In genomic region chr2:62197609-62198236, GRCh38 we compare ENCODE assay signal across 8 cellular contexts. TPM values are rescaled to one million over a fixed set of nuclear protein-coding genes. Genes with fewer than 3 reads are reported as not detected.
A peak's percentile ranks its signal among the peaks of the same experiment; 100 is the strongest.
DNase-seq lines count a peak whose midpoint lies in the region; ATAC-seq, FAIRE-seq and TF ChIP-seq lines count a peak whose summit lies in the region.

No MANE protein-coding gene starts in this region.

- H3K4me1 ChIP-seq in OCI-LY1 (ENCODE audit: insufficient read depth, low read length, severe bottlenecking) (peaks cover 77% of the 10 kb centered on the region), K562 (replicated peaks in 1 of 2; ENCODE audit: control insufficient read depth in 2 of 2, insufficient read depth in 2 of 2, low read length in 2 of 2) (peaks cover 31 to 44% of the 10 kb centered on the region in 2 experiments), iPS-20b (ENCODE audit: insufficient read depth, low read length) (peaks cover 33% of the 10 kb centered on the region), skeletal muscle tissue (ENCODE audit: control insufficient read depth in 3 of 3, insufficient read depth in 3 of 3, low read length in 3 of 3) (peaks cover 12 to 27% (median 15%) of the 10 kb centered on the region in 3 donors)

- H2AFZ ChIP-seq in OCI-LY1 (ENCODE audit: low read length) (no peak overlapping the region), K562 (ENCODE audit: low read depth, low read length) (no peak overlapping the region)

- no peaks in the 10 kb centered on the region for H3F3A ChIP-seq in OCI-LY1 (ENCODE audit: insufficient read depth, low read length)

- WGBS in K562 (ENCODE audit: insufficient coverage, low coverage, missing lambda C conversion rate), result 0% methylated on average over 19 of the region's 20 CpGs

- H3K27me3 ChIP-seq in GM06990 (replicated peaks; ENCODE audit: control insufficient read depth, insufficient read depth, low read length) (no peaks in the 10 kb centered on the region), OCI-LY1 (ENCODE audit: insufficient read depth, low read length) (no peaks in the 10 kb centered on the region), K562 (ENCODE audit: control insufficient read depth in 2 of 2, insufficient read depth in 2 of 2, low read length in 2 of 2) (no peaks in the 10 kb centered on the region), iPS-20b (ENCODE audit: insufficient read depth, low read length) (no peaks in the 10 kb centered on the region), skeletal muscle tissue (ENCODE audit: control insufficient read depth in 3 of 3, insufficient read depth in 3 of 3, low read length in 3 of 3) (no peaks in the 10 kb centered on the region)

- CTCF ChIA-PET in K562 (lab: Yijun Ruan, JAX; ENCODE audit: low intra/inter-chr PET ratio), result interaction anchor here (0.6 kb wide), 1 partner anchor 1857 kb away, joined by 3 read pairs; no protein-coding TSS in a partner anchor

- no peaks in the 10 kb centered on the region for H3K9me2 ChIP-seq in OCI-LY1 (ENCODE audit: low read depth, low read length)

- H3K79me2 ChIP-seq in OCI-LY1 (ENCODE audit: insufficient read depth, low read length) (peaks cover 65% of the 10 kb centered on the region), K562 (ENCODE audit: control insufficient read depth, insufficient read depth, low read length) (peaks cover 68% of the 10 kb centered on the region)

- H4K20me1 ChIP-seq in OCI-LY1 (ENCODE audit: insufficient read depth, low read length) (peaks cover 4% of the 10 kb centered on the region; the same call in 1 of the 2 replicates), K562 (replicated peaks; ENCODE audit: control insufficient read depth, insufficient read depth, low read length) (peaks cover 31% of the 10 kb centered on the region)

- TF ChIP-seq EP300 in K562 (IDR thresholded peaks at IDR 0.05; ENCODE audit: low read length), result no peak

- TF ChIP-seq CTCF in GM06990 (IDR thresholded peaks at IDR 0.05; ENCODE audit: insufficient read depth, low read length, poor library complexity, severe bottlenecking), result no peak
- TF ChIP-seq CTCF in OCI-LY1 (IDR thresholded peaks at IDR 0.05; ENCODE audit: low read length), result no peak
- TF ChIP-seq CTCF in K562 (IDR thresholded peaks at IDR 0.05 in 2 of 3, conservative IDR thresholded peaks at IDR 0.05 in 1 of 3; ENCODE audit: insufficient read depth in 2 of 3, low read depth in 1 of 3, low read length in 3 of 3), result no peak

- H3K4me2 ChIP-seq in OCI-LY1 (ENCODE audit: low read length) (peak overlapping the region; percentile 92), K562 (ENCODE audit: insufficient read depth, low read length) (peak overlapping the region; percentile 73)

- H3K9ac ChIP-seq in OCI-LY1 (ENCODE audit: low read length) (peak overlapping the region; percentile 99), K562 (ENCODE audit: insufficient read depth in 1 of 2, low read depth in 2 of 2, low read length in 2 of 2) (peak overlapping the region; percentile 63 to 91), iPS-20b (ENCODE audit: low read depth, low read length) (peak overlapping the region; percentile 53; the same call in 1 of the 2 replicates), skeletal muscle tissue (ENCODE audit: low read depth in 1 of 3, low read length in 3 of 3) (peak overlapping the region; percentile 2 to 83 (median 76))

- no peak for TF ChIP-seq POLR2A in K562 (conservative IDR thresholded peaks at IDR 0.05)

- in situ Hi-C loops in K562 (cut with MboI), result no loop called here

- intact Hi-C loops in K562 (cut with micrococcal nuclease), result loop anchor here (2.0 to 5.0 kb wide), 2 partner anchors 99 to 280 kb away; no protein-coding TSS in a partner anchor

- FAIRE-seq in K562 (lab: Jason Lieb, UNC), result no peak

- peaks cover 2% of the 10 kb centered on the region for H3K9me1 ChIP-seq in K562 (ENCODE audit: control insufficient read depth, insufficient read depth, low read length)

- H3K4me3 ChIP-seq in GM06990 (replicated peaks; ENCODE audit: low read depth, low read length), result peak overlapping the region; percentile 92
- H3K4me3 ChIP-seq in OCI-LY1 (ENCODE audit: low read depth, low read length, poor library complexity, severe bottlenecking), result peak overlapping the region; percentile 99
- peak overlapping the region; percentile 79 for H3K4me3 ChIP-seq in K562
- peak overlapping the region; percentile 89 for H3K4me3 ChIP-seq in iPS-20b (ENCODE audit: low read length)
- H3K4me3 ChIP-seq in skeletal muscle tissue (ENCODE audit: low read length in 3 of 3), result peak overlapping the region; percentile 82 to 85 (median 83)

- no peaks in the 10 kb centered on the region for H3K9me3 ChIP-seq in OCI-LY1 (ENCODE audit: low read length)
- no peaks in the 10 kb centered on the region for H3K9me3 ChIP-seq in K562 (replicated peaks; ENCODE audit: control insufficient read depth, insufficient read depth, low read depth, low read length)
- H3K9me3 ChIP-seq in iPS-20b (ENCODE audit: insufficient read depth, low read depth, low read length), result no peaks in the 10 kb centered on the region
- H3K9me3 ChIP-seq in skeletal muscle tissue (ENCODE audit: control insufficient read depth in 3 of 3, low read length in 3 of 3), result no peaks in the 10 kb centered on the region

- BruUV-seq in K562 (replicated peaks; lab: Mats Ljungman, UMichigan), result no TSS peak

- 0 out of 2 replicates have a peak, but pooled peaks cover 1% of the 10 kb centered on the region for H3K36me3 ChIP-seq in GM06990 (ENCODE audit: control insufficient read depth, insufficient read depth, low read length)
- peaks cover 16% of the 10 kb centered on the region; the same call in 1 of the 2 replicates for H3K36me3 ChIP-seq in OCI-LY1 (ENCODE audit: insufficient read depth, low read length)
- H3K36me3 ChIP-seq in K562 (ENCODE audit: control insufficient read depth, insufficient read depth, low read length), result no peaks in the 10 kb centered on the region
- H3K36me3 ChIP-seq in iPS-20b (ENCODE audit: insufficient read depth, low read depth, low read length), result no peaks in the 10 kb centered on the region; the same call in 1 of the 2 replicates
- H3K36me3 ChIP-seq in skeletal muscle tissue (ENCODE audit: control insufficient read depth in 3 of 3, insufficient read depth in 3 of 3, low read length in 3 of 3), result no peaks in the 10 kb centered on the region

- peak; percentile 53 for DNase-seq in GM06990 (ENCODE audit: extremely low read depth, insufficient read length)
- DNase-seq in K562 (ENCODE audit: extremely low read depth in 1 of 4, low spot score in 3 of 4), result peak in 3 of 4 experiments; percentile 44 to 54 (median 50)

- 0 out of 4 replicates have a peak, but pooled peaks of 1 of the 2 experiments have one; percentile 0 for TF ChIP-seq RAD21 in K562 (CRISPR knock-in tag; conservative IDR thresholded peaks at IDR 0.05 in 1 of 2, IDR thresholded peaks at IDR 0.05 in 1 of 2)

- POLR2A ChIA-PET in K562 (lab: Yijun Ruan, JAX), result interaction anchor here (0.7 to 1.1 kb wide), 2 partner anchors 9 to 263 kb away, joined by 3 read pairs; no protein-coding TSS in a partner anchor

- peak overlapping the region; percentile 73 for H3K27ac ChIP-seq in OCI-LY1 (ENCODE audit: low read depth, low read length, poor library complexity, severe bottlenecking)
- H3K27ac ChIP-seq in K562 (ENCODE audit: extremely low read depth, low read depth, low read length), result peak overlapping the region; percentile 57
- no peak overlapping the region for H3K27ac ChIP-seq in iPS-20b (ENCODE audit: low read length)
- peak overlapping the region; percentile 53 for H3K27ac ChIP-seq in skeletal muscle tissue (ENCODE audit: low read depth, low read length)

- peak; percentile 57 for ATAC-seq in K562
- ATAC-seq in HG02610 (IDR thresholded peaks at IDR 0.05; ENCODE audit: unreplicated experiment), result no peak
- ATAC-seq in GM19324 (IDR thresholded peaks at IDR 0.05; ENCODE audit: low FRiP score, unreplicated experiment), result no peak
- no peak for ATAC-seq in HG03571 (IDR thresholded peaks at IDR 0.05; ENCODE audit: unreplicated experiment)

TF ChIP-seq in K562, 482 proteins besides CTCF, POLR2A, EP300 and RAD21 (continues in another document):
- TF ChIP-seq, protein P1, sequence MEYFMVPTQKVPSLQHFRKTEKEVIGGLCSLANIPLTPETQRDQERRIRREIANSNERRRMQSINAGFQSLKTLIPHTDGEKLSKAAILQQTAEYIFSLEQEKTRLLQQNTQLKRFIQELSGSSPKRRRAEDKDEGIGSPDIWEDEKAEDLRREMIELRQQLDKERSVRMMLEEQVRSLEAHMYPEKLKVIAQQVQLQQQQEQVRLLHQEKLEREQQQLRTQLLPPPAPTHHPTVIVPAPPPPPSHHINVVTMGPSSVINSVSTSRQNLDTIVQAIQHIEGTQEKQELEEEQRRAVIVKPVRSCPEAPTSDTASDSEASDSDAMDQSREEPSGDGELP (CRISPR knock-in tag; IDR thresholded peaks at IDR 0.05; ENCODE audit: borderline replicate concordance), result peak; percentile 87
- peak; percentile 69; the same call in 1 of the 2 replicates for TF ChIP-seq TGIF2 (CRISPR knock-in tag; IDR thresholded peaks at IDR 0.05)
- peak; percentile 74 for TF ChIP-seq MXI1 (IDR thresholded peaks at IDR 0.05; ENCODE audit: low read depth, low read length)
- TF ChIP-seq POLR2G (IDR thresholded peaks at IDR 0.05; ENCODE audit: low read depth, low read length), result 0 out of 2 replicates have a peak, but pooled peaks have one; percentile 20
- no peak for TF ChIP-seq ZNF76 (CRISPR knock-in tag; IDR thresholded peaks at IDR 0.05; ENCODE audit: borderline replicate concordance)

RNA-seq across cellular contexts. Expression of gene B3GNT2, which starts 1.8 kb away (rescaled TPM):
- total RNA-seq in K562 (2011; cell fraction: chromatin; rRNA removed; ENCODE audit: low replicate concordance), result 38.4 and 62.7 TPM in 2 replicates
- 41.2 and 42.4 TPM in 2 replicates for total RNA-seq in K562 (2011; cell fraction: nucleolus; rRNA removed)
- 48.5 and 56.0 TPM in 2 replicates for total RNA-seq in K562 (2011; cell fraction: nucleoplasm; rRNA removed)
- 25.0 and 26.5 TPM in 2 replicates for total RNA-seq in K562 (2014; rRNA removed)
- 38.9 and 42.4 TPM in 2 replicates for total RNA-seq in K562 (2014; rRNA removed; fragmentation: Illumina TruSeq; extraction: Trizol)
- total RNA-seq in K562 (2015; rRNA removed; fragmentation: Illumina TruSeq; extraction: Trizol), result 32.5 and 33.7 TPM in 2 replicates
- 24.5 and 24.8 TPM in 2 replicates for total RNA-seq in K562 (2021)
- polyA plus RNA-seq in K562 (2011; rRNA removed), result 23.6 and 30.5 TPM in 2 replicates
- 11.1 and 16.8 TPM in 2 replicates for polyA plus RNA-seq in K562 (2011; cell fraction: cytosol; rRNA removed)
- polyA plus RNA-seq in K562 (2011; cell fraction: nucleus; rRNA removed), result 9.8 and 12.0 TPM in 2 replicates
- 16.8 and 17.9 TPM in 2 replicates for polyA plus RNA-seq in K562 (2012)
- polyA plus RNA-seq in K562 (2014; fragmentation: Illumina TruSeq; extraction: Trizol), result 25.9 and 32.2 TPM in 2 replicates
- polyA plus RNA-seq in K562 (2014; fragmentation: Nextera tagmentation; extraction: Ambion mirVana), result 1 to 10 TPM; 6.0 to 8.0 TPM
- polyA plus RNA-seq in K562 (2014; rRNA removed), result 17.1 and 19.2 TPM in 2 replicates
- 46.2 and 51.4 TPM in 2 replicates for polyA minus RNA-seq in K562 (2011; rRNA and poly(A)+ RNA removed)
- 18.5 and 23.4 TPM in 2 replicates for polyA minus RNA-seq in K562 (2011; cell fraction: cytosol; rRNA and poly(A)+ RNA removed)
- 10.1 and 19.4 TPM in 2 replicates for polyA minus RNA-seq in K562 (2011; cell fraction: nucleus; rRNA and poly(A)+ RNA removed)
- total RNA-seq in skeletal muscle tissue, result 11.0 TPM
